ENCODE assay signal across 1 cellular context in the genomic region with DNA sequence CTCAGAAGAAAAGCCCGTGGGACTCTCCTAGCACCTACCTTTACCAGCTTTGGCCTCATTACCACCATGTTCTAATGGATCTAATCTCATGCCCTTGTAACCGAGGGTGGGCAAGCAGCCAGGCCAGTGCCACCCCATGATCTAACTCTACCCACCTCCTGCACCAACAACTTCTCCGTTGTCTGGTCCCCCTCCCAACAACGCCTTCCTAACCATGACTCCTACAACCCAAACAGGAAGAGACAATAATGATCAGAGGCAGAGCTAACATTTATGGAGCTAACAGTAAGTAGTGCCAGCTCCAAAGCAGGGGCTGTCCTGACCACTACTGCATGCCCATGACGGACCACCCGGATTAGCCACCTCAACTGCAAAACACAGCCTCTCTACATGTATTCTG.
TF ChIP-seq lines count a peak whose summit lies in the region.

No MANE protein-coding gene starts in this region.

TF ChIP-seq in A549, 52 proteins besides CTCF, POLR2A, EP300 and RAD21 (continued from another document):
- TF ChIP-seq, protein P1, sequence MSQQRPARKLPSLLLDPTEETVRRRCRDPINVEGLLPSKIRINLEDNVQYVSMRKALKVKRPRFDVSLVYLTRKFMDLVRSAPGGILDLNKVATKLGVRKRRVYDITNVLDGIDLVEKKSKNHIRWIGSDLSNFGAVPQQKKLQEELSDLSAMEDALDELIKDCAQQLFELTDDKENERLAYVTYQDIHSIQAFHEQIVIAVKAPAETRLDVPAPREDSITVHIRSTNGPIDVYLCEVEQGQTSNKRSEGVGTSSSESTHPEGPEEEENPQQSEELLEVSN (IDR thresholded peaks at IDR 0.05; ENCODE audit: borderline replicate concordance, low read depth), result no peak
- TF ChIP-seq RARB (CRISPR knock-in tag; IDR thresholded peaks at IDR 0.05) (no peak), MAZ (IDR thresholded peaks at IDR 0.05; ENCODE audit: borderline replicate concordance, low read depth, low read length) (no peak)
TF ChIP-seq in A549: peak in this region for 0.
